In the genomic region with DNA sequence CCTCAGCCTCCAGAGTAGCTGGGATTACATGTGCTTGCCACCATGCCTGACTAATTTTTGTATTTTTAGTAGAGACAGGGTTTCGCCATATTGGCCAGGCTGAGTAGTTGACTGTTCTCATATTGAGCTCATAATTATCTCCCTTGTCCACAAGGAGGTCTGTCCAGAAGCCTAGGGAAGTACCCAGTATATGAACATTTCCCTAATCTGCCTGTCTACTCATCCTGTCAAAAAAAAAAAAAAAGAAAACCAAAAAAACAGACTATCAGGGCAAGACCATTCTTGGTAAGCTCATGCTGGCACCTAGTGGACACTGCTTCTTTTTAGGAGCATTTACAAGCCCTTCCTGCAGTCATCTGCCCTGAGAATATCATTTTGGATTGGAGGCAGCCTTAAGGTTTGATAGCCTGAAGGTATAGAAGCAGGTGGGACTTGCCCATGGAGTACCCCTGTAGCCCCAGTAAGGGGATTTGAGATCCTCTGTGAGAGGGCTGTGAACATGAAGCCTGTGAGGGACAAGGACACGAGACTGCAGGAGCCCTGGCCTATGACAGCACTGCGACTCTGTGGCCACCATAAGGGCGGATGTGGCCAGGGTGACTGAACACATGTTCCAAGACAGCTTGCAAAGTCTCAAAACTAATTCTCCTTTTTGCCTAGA, we compare ENCODE assay signal across 1 cellular context.
TF ChIP-seq lines count a peak whose summit lies in the region.

No MANE protein-coding gene starts in this region.

TF ChIP-seq in GM12878, 131 proteins besides CTCF, POLR2A, EP300 and RAD21 (continues in another document):
- TF ChIP-seq HDAC2 (IDR thresholded peaks at IDR 0.05), result no peak
- TF ChIP-seq, protein P1, sequence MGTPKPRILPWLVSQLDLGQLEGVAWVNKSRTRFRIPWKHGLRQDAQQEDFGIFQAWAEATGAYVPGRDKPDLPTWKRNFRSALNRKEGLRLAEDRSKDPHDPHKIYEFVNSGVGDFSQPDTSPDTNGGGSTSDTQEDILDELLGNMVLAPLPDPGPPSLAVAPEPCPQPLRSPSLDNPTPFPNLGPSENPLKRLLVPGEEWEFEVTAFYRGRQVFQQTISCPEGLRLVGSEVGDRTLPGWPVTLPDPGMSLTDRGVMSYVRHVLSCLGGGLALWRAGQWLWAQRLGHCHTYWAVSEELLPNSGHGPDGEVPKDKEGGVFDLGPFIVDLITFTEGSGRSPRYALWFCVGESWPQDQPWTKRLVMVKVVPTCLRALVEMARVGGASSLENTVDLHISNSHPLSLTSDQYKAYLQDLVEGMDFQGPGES (IDR thresholded peaks at IDR 0.05), result no peak
- TF ChIP-seq, protein P2, sequence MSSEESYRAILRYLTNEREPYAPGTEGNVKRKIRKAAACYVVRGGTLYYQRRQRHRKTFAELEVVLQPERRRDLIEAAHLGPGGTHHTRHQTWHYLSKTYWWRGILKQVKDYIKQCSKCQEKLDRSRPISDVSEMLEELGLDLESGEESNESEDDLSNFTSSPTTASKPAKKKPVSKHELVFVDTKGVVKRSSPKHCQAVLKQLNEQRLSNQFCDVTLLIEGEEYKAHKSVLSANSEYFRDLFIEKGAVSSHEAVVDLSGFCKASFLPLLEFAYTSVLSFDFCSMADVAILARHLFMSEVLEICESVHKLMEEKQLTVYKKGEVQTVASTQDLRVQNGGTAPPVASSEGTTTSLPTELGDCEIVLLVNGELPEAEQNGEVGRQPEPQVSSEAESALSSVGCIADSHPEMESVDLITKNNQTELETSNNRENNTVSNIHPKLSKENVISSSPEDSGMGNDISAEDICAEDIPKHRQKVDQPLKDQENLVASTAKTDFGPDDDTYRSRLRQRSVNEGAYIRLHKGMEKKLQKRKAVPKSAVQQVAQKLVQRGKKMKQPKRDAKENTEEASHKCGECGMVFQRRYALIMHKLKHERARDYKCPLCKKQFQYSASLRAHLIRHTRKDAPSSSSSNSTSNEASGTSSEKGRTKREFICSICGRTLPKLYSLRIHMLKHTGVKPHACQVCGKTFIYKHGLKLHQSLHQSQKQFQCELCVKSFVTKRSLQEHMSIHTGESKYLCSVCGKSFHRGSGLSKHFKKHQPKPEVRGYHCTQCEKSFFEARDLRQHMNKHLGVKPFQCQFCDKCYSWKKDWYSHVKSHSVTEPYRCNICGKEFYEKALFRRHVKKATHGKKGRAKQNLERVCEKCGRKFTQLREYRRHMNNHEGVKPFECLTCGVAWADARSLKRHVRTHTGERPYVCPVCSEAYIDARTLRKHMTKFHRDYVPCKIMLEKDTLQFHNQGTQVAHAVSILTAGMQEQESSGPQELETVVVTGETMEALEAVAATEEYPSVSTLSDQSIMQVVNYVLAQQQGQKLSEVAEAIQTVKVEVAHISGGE (CRISPR knock-in tag; IDR thresholded peaks at IDR 0.05), result no peak
- TF ChIP-seq ZZZ3 (IDR thresholded peaks at IDR 0.05; ENCODE audit: control insufficient read depth, insufficient read length, low read depth), result no peak
- peak; percentile 31; the same call in 1 of the 2 replicates for TF ChIP-seq NFIC (IDR thresholded peaks at IDR 0.05; ENCODE audit: low read depth, low read length)
- no peak for TF ChIP-seq HCFC1 (IDR thresholded peaks at IDR 0.05; ENCODE audit: low read length)
- TF ChIP-seq SMC3 (IDR thresholded peaks at IDR 0.05; ENCODE audit: borderline replicate concordance, low read length), result peak; percentile 90
- TF ChIP-seq GABPA (IDR thresholded peaks at IDR 0.05; ENCODE audit: low read depth), result 0 out of 2 replicates have a peak, but pooled peaks have one; percentile 30
- TF ChIP-seq, protein P3, sequence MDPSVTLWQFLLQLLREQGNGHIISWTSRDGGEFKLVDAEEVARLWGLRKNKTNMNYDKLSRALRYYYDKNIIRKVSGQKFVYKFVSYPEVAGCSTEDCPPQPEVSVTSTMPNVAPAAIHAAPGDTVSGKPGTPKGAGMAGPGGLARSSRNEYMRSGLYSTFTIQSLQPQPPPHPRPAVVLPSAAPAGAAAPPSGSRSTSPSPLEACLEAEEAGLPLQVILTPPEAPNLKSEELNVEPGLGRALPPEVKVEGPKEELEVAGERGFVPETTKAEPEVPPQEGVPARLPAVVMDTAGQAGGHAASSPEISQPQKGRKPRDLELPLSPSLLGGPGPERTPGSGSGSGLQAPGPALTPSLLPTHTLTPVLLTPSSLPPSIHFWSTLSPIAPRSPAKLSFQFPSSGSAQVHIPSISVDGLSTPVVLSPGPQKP (IDR thresholded peaks at IDR 0.05; ENCODE audit: low read depth, low read length), result no peak
- TF ChIP-seq CBFB (IDR thresholded peaks at IDR 0.05; ENCODE audit: low read depth), result peak; percentile 71; the same call in 1 of the 2 replicates
- TF ChIP-seq CBX3 (IDR thresholded peaks at IDR 0.05; ENCODE audit: borderline replicate concordance, low read depth), result no peak
- TF ChIP-seq CBX5 (IDR thresholded peaks at IDR 0.05; ENCODE audit: low read depth), result no peak
- TF ChIP-seq MYB (IDR thresholded peaks at IDR 0.05; ENCODE audit: borderline replicate concordance, low read depth, low read length), result no peak
- no peak for TF ChIP-seq SREBF1 (IDR thresholded peaks at IDR 0.05; ENCODE audit: low read length)
- no peak for TF ChIP-seq NKRF (conservative IDR thresholded peaks at IDR 0.05)
- TF ChIP-seq MTA3 (IDR thresholded peaks at IDR 0.05; ENCODE audit: borderline replicate concordance, low read length), result no peak
- TF ChIP-seq YBX1 (IDR thresholded peaks at IDR 0.05), result no peak
- TF ChIP-seq PML (IDR thresholded peaks at IDR 0.05; ENCODE audit: low read length), result no peak; the same call in 1 of the 2 replicates
- no peak for TF ChIP-seq EED (IDR thresholded peaks at IDR 0.05; ENCODE audit: low read depth)
- peak; percentile 47; the same call in 1 of the 2 replicates for TF ChIP-seq MXI1 (IDR thresholded peaks at IDR 0.05; ENCODE audit: low read depth, low read length)
- TF ChIP-seq RFX5 (IDR thresholded peaks at IDR 0.05; ENCODE audit: low read depth, low read length), result peak; percentile 93
- peak; percentile 50 for TF ChIP-seq SKIL (IDR thresholded peaks at IDR 0.05; ENCODE audit: low read depth, poor library complexity, severe bottlenecking)
- TF ChIP-seq, protein P4, sequence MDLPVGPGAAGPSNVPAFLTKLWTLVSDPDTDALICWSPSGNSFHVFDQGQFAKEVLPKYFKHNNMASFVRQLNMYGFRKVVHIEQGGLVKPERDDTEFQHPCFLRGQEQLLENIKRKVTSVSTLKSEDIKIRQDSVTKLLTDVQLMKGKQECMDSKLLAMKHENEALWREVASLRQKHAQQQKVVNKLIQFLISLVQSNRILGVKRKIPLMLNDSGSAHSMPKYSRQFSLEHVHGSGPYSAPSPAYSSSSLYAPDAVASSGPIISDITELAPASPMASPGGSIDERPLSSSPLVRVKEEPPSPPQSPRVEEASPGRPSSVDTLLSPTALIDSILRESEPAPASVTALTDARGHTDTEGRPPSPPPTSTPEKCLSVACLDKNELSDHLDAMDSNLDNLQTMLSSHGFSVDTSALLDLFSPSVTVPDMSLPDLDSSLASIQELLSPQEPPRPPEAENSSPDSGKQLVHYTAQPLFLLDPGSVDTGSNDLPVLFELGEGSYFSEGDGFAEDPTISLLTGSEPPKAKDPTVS (IDR thresholded peaks at IDR 0.05; ENCODE audit: low read depth, low read length), result no peak
- TF ChIP-seq ZSCAN29 (IDR thresholded peaks at IDR 0.05), result no peak
- no peak for TF ChIP-seq LARP7 (IDR thresholded peaks at IDR 0.05)
- TF ChIP-seq ATF3 (IDR thresholded peaks at IDR 0.05; ENCODE audit: borderline replicate concordance, extremely low read depth, low read depth, low read length), result no peak
- TF ChIP-seq YY1 (IDR thresholded peaks at IDR 0.05; ENCODE audit: low read depth, low read length), result peak; percentile 52; the same call in 1 of the 2 replicates
- TF ChIP-seq ZNF384 (IDR thresholded peaks at IDR 0.05; ENCODE audit: borderline replicate concordance, low read depth, low read length), result peak; percentile 99
- TF ChIP-seq ZBED1 (IDR thresholded peaks at IDR 0.05; ENCODE audit: borderline replicate concordance), result no peak
- TF ChIP-seq MLLT1 (IDR thresholded peaks at IDR 0.05), result 0 out of 2 replicates have a peak, but pooled peaks have one; percentile 63
- no peak for TF ChIP-seq EZH2 (IDR thresholded peaks at IDR 0.05; ENCODE audit: borderline replicate concordance, control insufficient read depth, low read depth, low read length)
- TF ChIP-seq POLR2AphosphoS5 (IDR thresholded peaks at IDR 0.05; ENCODE audit: low read length), result peak; percentile 54; the same call in 1 of the 2 replicates
- no peak for TF ChIP-seq BRCA1 (IDR thresholded peaks at IDR 0.05; ENCODE audit: low read depth, low read length)
- 0 out of 2 replicates have a peak, but pooled peaks have one; percentile 45 for TF ChIP-seq RCOR1 (conservative IDR thresholded peaks at IDR 0.05; ENCODE audit: low read depth, low read length)
- peak; percentile 28 for TF ChIP-seq RELA (IDR thresholded peaks at IDR 0.05; ENCODE audit: borderline replicate concordance, partially characterized antibody)
- TF ChIP-seq RELB (IDR thresholded peaks at IDR 0.05; ENCODE audit: low read depth), result peak; percentile 85
- TF ChIP-seq ESRRA (IDR thresholded peaks at IDR 0.05; ENCODE audit: low read length), result no peak
- peak; percentile 70 for TF ChIP-seq ATF7 (IDR thresholded peaks at IDR 0.05; ENCODE audit: low read depth)
- peak; percentile 46; the same call in 1 of the 2 replicates for TF ChIP-seq BACH1 (IDR thresholded peaks at IDR 0.05; ENCODE audit: borderline replicate concordance)
- TF ChIP-seq POU2F2 (IDR thresholded peaks at IDR 0.05; ENCODE audit: borderline replicate concordance, low read depth, low read length), result no peak
- no peak for TF ChIP-seq CHD4 (IDR thresholded peaks at IDR 0.05)
- peak; percentile 90 for TF ChIP-seq NBN (IDR thresholded peaks at IDR 0.05)
- no peak for TF ChIP-seq MEF2B (IDR thresholded peaks at IDR 0.05; ENCODE audit: partially characterized antibody, poor library complexity, severe bottlenecking)
- peak; percentile 55 for TF ChIP-seq IKZF1 (conservative IDR thresholded peaks at IDR 0.05)
- peak; percentile 87 for TF ChIP-seq RUNX3 (IDR thresholded peaks at IDR 0.05; ENCODE audit: low read length)
